Comparison of ENCODE assay signal across 17 cellular contexts in genomic region chr2:122011493-122012270, GRCh38.
"Had no signal": no experiment of that assay in that cellular context is flagged by ENCODE, and none has a peak within 500 bp of the region (broad histone marks: within the 10 kb centered on the region; RNA-seq: fewer than 3 reads in every experiment).

No MANE protein-coding gene starts in this region.

- H3K4me2 ChIP-seq: hepatocyte had no signal

- H3K36me3 ChIP-seq: breast epithelium, tibial artery, uterus had no signal

- DNase-seq: activated CD4-positive, alpha-beta memory T cell treated with anti-CD3 and anti-CD28 coated beads, Interleukin-2, amount 10 ng/mL, durations not matched to agents 7 days and 5 days; activated CD4-positive, alpha-beta T cell treated with anti-CD3 and anti-CD28 coated beads for 36 hours; activated naive CD4-positive, alpha-beta T cell treated with anti-CD3 and anti-CD28 coated beads for 36 hours; activated naive CD8-positive, alpha-beta T cell treated with anti-CD3 and anti-CD28 coated beads, Interleukin-2, amount 50 U/mL, for 24 hours; activated T-cell treated with anti-CD3 and anti-CD28 coated beads, Interleukin-2, amount 50 U/mL, for 24 hours; aorta; left colon; natural killer cell; stimulated activated CD4-positive, alpha-beta T cell treated with anti-CD3 and anti-CD28 coated beads, Interleukin-12 subunit alpha, Interleukin-12 subunit beta, amount 100 ng/mL, for 4 hours; stimulated activated CD4-positive, alpha-beta T cell treated with anti-CD3 and anti-CD28 coated beads, Interleukin-1b, Interleukin-23, amount 100 ng/mL, for 48 hours; stimulated activated CD8-positive, alpha-beta memory T cell treated with anti-CD3 and anti-CD28 coated beads, Interleukin-4, amount 100 ng/mL, for 48 hours; stimulated activated naive CD4-positive, alpha-beta T cell treated with Interleukin-2 at 50 U/mL for 16 hours; tibial artery; uterus had no signal

- H3K27me3 ChIP-seq: breast epithelium, hepatocyte, uterus had no signal

- H3K27ac ChIP-seq: breast epithelium, hepatocyte, tibial artery, uterus had no signal

- H3K9me3 ChIP-seq: breast epithelium, tibial artery, uterus had no signal

- H3K4me3 ChIP-seq: breast epithelium, hepatocyte, lung, tibial artery, uterus had no signal

- H2AFZ ChIP-seq: hepatocyte had no signal

- H3K4me1 ChIP-seq: breast epithelium, tibial artery, uterus had no signal

- H3K79me2 ChIP-seq: hepatocyte had no signal
